ENCODE assay signal across 8 cellular contexts in genomic region chr6:25041676-25042598, GRCh38.
DNase-seq lines count a peak whose midpoint lies in the region; ATAC-seq and TF ChIP-seq lines count a peak whose summit lies in the region.

No MANE protein-coding gene starts in this region.

- intact Hi-C loops in CD8-positive, alpha-beta T cell (cut with DNase I, micrococcal nuclease) = loop anchor here in 1 of 2 experiments (1.0 to 2.0 kb wide), 3 partner anchors 8 to 15 kb away; no protein-coding TSS in a partner anchor

- peak overlapping the region; percentile 94 for H3K4me3 Mint-ChIP-seq in CD8-positive, alpha-beta T cell
- peak overlapping the region; percentile 95 for H3K4me3 Mint-ChIP-seq in T-helper 2 cell treated with Interferon-gamma antibody and Interleukin-4, amounts not matched to agents 5 μg/mL and 100 μg/mL, for 36 hours
- H3K4me3 Mint-ChIP-seq in endodermal cell = peak overlapping the region; percentile 18

- POLR2A ChIA-PET in CD8-positive, alpha-beta T cell (lab: Charles Lee) = interaction anchor here (0.6 to 2.3 kb wide), 5 partner anchors 14 to 202 kb away, joined by 3 to 17 read pairs (median 4); no protein-coding TSS in a partner anchor

- H3K27ac ChIP-seq in CD8-positive, alpha-beta T cell (ENCODE audit: low read depth, low read length) = peak overlapping the region; percentile 58
- H3K27ac ChIP-seq in endodermal cell (ENCODE audit: low read depth, low read length) (no peak overlapping the region), urinary bladder (ENCODE audit: low read depth) (no peak overlapping the region)

- H3K9me3 ChIP-seq in CD8-positive, alpha-beta T cell (ENCODE audit: low read length) = no peaks in the 10 kb centered on the region
- peaks cover 9% of the 10 kb centered on the region for H3K9me3 ChIP-seq in endodermal cell (ENCODE audit: control insufficient read depth, low read length)

- H3K27ac Mint-ChIP-seq in CD8-positive, alpha-beta T cell = peak overlapping the region; percentile 92
- H3K27ac Mint-ChIP-seq in T-helper 2 cell treated with Interferon-gamma antibody and Interleukin-4, amounts not matched to agents 5 μg/mL and 100 μg/mL, for 36 hours = peak overlapping the region; percentile 94
- peak overlapping the region; percentile 77 for H3K27ac Mint-ChIP-seq in endodermal cell

- peaks cover 3% of the 10 kb centered on the region for H3K36me3 Mint-ChIP-seq in CD8-positive, alpha-beta T cell
- peaks cover 7% of the 10 kb centered on the region for H3K36me3 Mint-ChIP-seq in T-helper 2 cell treated with Interferon-gamma antibody and Interleukin-4, amounts not matched to agents 5 μg/mL and 100 μg/mL, for 36 hours (ENCODE audit: low read depth)
- no peaks in the 10 kb centered on the region for H3K36me3 Mint-ChIP-seq in endodermal cell (ENCODE audit: low read depth)

- no peaks in the 10 kb centered on the region for H3K36me3 ChIP-seq in CD8-positive, alpha-beta T cell (ENCODE audit: insufficient read depth, low read length)
- H3K36me3 ChIP-seq in endodermal cell (ENCODE audit: control insufficient read depth, insufficient read depth, low read length) (no peaks in the 10 kb centered on the region), urinary bladder (ENCODE audit: insufficient read depth) (no peaks in the 10 kb centered on the region)

- TF ChIP-seq CTCF in CD8-positive, alpha-beta T cell (IDR thresholded peaks at IDR 0.05) = no peak
- no peak for TF ChIP-seq CTCF in endodermal cell (conservative IDR thresholded peaks at IDR 0.05)

- no peaks in the 10 kb centered on the region for H3K27me3 Mint-ChIP-seq in CD8-positive, alpha-beta T cell (ENCODE audit: low read depth)
- no peaks in the 10 kb centered on the region for H3K27me3 Mint-ChIP-seq in T-helper 2 cell treated with Interferon-gamma antibody and Interleukin-4, amounts not matched to agents 5 μg/mL and 100 μg/mL, for 36 hours (ENCODE audit: low read depth)
- H3K27me3 Mint-ChIP-seq in endodermal cell (ENCODE audit: insufficient read depth) = no peaks in the 10 kb centered on the region

- H3K4me1 Mint-ChIP-seq in CD8-positive, alpha-beta T cell (ENCODE audit: low read depth) = peaks cover 61% of the 10 kb centered on the region
- H3K4me1 Mint-ChIP-seq in T-helper 2 cell treated with Interferon-gamma antibody and Interleukin-4, amounts not matched to agents 5 μg/mL and 100 μg/mL, for 36 hours (ENCODE audit: low read depth) = peaks cover 46% of the 10 kb centered on the region
- peaks cover 6% of the 10 kb centered on the region for H3K4me1 Mint-ChIP-seq in endodermal cell

- peak; percentile 63 for ATAC-seq in CD8-positive, alpha-beta T cell
- ATAC-seq in HG02571 (IDR thresholded peaks at IDR 0.05; ENCODE audit: unreplicated experiment) = peak; percentile 52
- ATAC-seq in HG03095 (IDR thresholded peaks at IDR 0.05; ENCODE audit: unreplicated experiment) = no peak

- H3K4me3 ChIP-seq in CD8-positive, alpha-beta T cell (ENCODE audit: low read depth, low read length) = peak overlapping the region; percentile 52
- no peak overlapping the region for H3K4me3 ChIP-seq in endodermal cell (ENCODE audit: low read length)
- H3K4me3 ChIP-seq in urinary bladder (ENCODE audit: low read depth, low read length) = peak overlapping the region; percentile 2

- DNase-seq in CD8-positive, alpha-beta T cell = peak in 6 of 7 experiments; percentile 20 to 68 (median 50)
- DNase-seq in T-helper 2 cell treated with Interferon-gamma antibody and Interleukin-4, amounts not matched to agents 5 μg/mL and 100 μg/mL, for 36 hours (ENCODE audit: low spot score) = no peak
- DNase-seq in endodermal cell (peak; percentile 57), A172 (ENCODE audit: low spot score) (no peak), G401 (ENCODE audit: low spot score) (no peak)

- no peak overlapping the region for H3K9ac ChIP-seq in endodermal cell (ENCODE audit: extremely low read depth, low read length, poor library complexity, severe bottlenecking)

- H3K27me3 ChIP-seq in CD8-positive, alpha-beta T cell (ENCODE audit: insufficient read depth, low read length) = no peaks in the 10 kb centered on the region
- no peaks in the 10 kb centered on the region for H3K27me3 ChIP-seq in endodermal cell (ENCODE audit: control insufficient read depth, insufficient read depth, low read length, poor library complexity, severe bottlenecking)

- 91 to 92% methylated on average over 19 to 23 of the region's 24 CpGs for whole genome bisulfite sequencing in endodermal cell (ENCODE audit: insufficient coverage in 1 of 2, insufficient read length in 1 of 2), 2 experiments
- 81% methylated on average over 24 of the region's 24 CpGs for WGBS in urinary bladder

- in situ Hi-C loops in G401 (cut with HindIII; ENCODE audit: low sequenced_read_pairs) = no loop called here

- H3K9me3 Mint-ChIP-seq in CD8-positive, alpha-beta T cell = no peaks in the 10 kb centered on the region
- no peaks in the 10 kb centered on the region for H3K9me3 Mint-ChIP-seq in T-helper 2 cell treated with Interferon-gamma antibody and Interleukin-4, amounts not matched to agents 5 μg/mL and 100 μg/mL, for 36 hours
- no peaks in the 10 kb centered on the region for H3K9me3 Mint-ChIP-seq in endodermal cell

- peaks cover 50% of the 10 kb centered on the region for H3K4me1 ChIP-seq in CD8-positive, alpha-beta T cell (ENCODE audit: insufficient read depth, low read length)
- H3K4me1 ChIP-seq in endodermal cell (ENCODE audit: control insufficient read depth, insufficient read depth, low read length) (no peaks in the 10 kb centered on the region), urinary bladder (ENCODE audit: insufficient read depth) (no peaks in the 10 kb centered on the region)

- CTCF ChIA-PET in CD8-positive, alpha-beta T cell (lab: Charles Lee) = interaction anchor here (0.6 to 6.7 kb wide), 6 partner anchors 12 to 44 kb away, joined by 3 to 60 read pairs (median 10); no protein-coding TSS in a partner anchor

Comparison
In these comparisons a context has a peak if more than half of its experiments do, and no peak if none do; other contexts are left out.
1. DNase-seq: peak in CD8-positive, alpha-beta T cell (6 of 7) and endodermal cell (single experiment); none in T-helper 2 cell treated with Interferon-gamma antibody and Interleukin-4, amounts not matched to agents 5 μg/mL and 100 μg/mL, for 36 hours (single experiment), A172 (single experiment) and G401 (single experiment).
2. H3K4me3 Mint-ChIP-seq: peak in every context shown above with its lines; median percentile 95 in T-helper 2 cell treated with Interferon-gamma antibody and Interleukin-4, amounts not matched to agents 5 μg/mL and 100 μg/mL, for 36 hours; 94 in CD8-positive, alpha-beta T cell; 18 in endodermal cell.
3. Peak in every context shown above with its lines, with median percentiles within 50 percentile points of each other: H3K27ac Mint-ChIP-seq.